ENCODE assay signal across 1 cellular context in the genomic region with DNA sequence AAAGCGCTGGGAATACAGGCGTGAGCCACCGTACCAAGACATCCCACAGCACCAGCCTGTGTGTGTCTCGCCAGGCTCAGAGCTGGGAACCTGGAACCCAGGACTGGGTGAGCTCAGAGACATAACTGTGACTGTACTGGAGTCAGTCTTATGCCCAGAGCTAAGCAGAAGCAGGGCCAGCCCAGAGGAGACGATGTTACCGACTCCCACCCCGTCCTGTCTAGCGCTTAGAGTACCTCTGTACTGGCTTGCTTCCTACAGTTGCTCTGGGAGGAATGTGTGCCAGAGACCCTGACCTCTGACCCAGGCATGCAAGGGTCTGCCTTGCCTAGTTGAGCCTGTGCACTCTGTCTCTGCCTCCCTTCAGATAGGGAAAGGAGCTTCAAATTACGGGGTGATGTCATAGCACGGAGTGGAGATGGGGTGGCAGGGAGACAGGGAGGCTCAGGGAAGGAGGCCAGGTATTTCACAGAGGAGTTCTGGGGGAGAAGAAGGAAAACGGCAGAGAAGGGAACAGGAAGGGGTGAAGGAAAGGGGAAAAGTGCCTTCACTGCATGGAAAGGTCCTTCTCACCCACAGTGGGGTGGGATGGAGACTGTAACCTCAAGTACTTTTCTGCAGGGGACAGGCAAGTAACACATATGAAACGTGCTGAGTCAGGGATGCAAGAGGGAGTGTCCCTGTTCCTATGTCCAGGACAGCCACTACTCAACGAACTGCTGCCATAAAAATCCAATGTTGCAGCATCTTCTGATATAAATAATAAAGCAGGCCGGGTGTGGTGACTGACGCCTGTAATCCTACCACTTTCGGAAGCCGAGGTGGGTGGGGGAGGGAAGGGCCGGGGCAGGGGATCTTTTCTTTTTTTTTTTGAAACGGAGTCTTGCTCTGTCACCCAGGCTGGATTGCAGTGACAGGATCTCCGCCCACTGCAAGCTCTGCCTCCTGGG.
TF ChIP-seq lines count a peak whose summit lies in the region.

No MANE protein-coding gene starts in this region.

TF ChIP-seq in liver, 16 proteins besides CTCF, POLR2A, EP300 and RAD21:
- TF ChIP-seq TAF1 (conservative IDR thresholded peaks at IDR 0.05), result no peak
- TF ChIP-seq GABPA (IDR thresholded peaks at IDR 0.05 in 1 of 2, conservative IDR thresholded peaks at IDR 0.05 in 1 of 2), result no peak
- no peak for TF ChIP-seq SP1 (IDR thresholded peaks at IDR 0.05)
- no peak for TF ChIP-seq FOXA2 (IDR thresholded peaks at IDR 0.05)
- no peak for TF ChIP-seq NR2F2 (IDR thresholded peaks at IDR 0.05)
- TF ChIP-seq YY1 (IDR thresholded peaks at IDR 0.05), result peak; percentile 11
- TF ChIP-seq, protein P1, sequence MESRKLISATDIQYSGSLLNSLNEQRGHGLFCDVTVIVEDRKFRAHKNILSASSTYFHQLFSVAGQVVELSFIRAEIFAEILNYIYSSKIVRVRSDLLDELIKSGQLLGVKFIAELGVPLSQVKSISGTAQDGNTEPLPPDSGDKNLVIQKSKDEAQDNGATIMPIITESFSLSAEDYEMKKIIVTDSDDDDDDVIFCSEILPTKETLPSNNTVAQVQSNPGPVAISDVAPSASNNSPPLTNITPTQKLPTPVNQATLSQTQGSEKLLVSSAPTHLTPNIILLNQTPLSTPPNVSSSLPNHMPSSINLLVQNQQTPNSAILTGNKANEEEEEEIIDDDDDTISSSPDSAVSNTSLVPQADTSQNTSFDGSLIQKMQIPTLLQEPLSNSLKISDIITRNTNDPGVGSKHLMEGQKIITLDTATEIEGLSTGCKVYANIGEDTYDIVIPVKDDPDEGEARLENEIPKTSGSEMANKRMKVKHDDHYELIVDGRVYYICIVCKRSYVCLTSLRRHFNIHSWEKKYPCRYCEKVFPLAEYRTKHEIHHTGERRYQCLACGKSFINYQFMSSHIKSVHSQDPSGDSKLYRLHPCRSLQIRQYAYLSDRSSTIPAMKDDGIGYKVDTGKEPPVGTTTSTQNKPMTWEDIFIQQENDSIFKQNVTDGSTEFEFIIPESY (IDR thresholded peaks at IDR 0.05), result no peak
- no peak for TF ChIP-seq RXRA (IDR thresholded peaks at IDR 0.05)
- TF ChIP-seq, protein P2, sequence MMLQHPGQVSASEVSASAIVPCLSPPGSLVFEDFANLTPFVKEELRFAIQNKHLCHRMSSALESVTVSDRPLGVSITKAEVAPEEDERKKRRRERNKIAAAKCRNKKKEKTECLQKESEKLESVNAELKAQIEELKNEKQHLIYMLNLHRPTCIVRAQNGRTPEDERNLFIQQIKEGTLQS (IDR thresholded peaks at IDR 0.05), result no peak
- TF ChIP-seq HNF4A (conservative IDR thresholded peaks at IDR 0.05), result peak in 1 of 2 donors; percentile 15
- TF ChIP-seq, protein P3, sequence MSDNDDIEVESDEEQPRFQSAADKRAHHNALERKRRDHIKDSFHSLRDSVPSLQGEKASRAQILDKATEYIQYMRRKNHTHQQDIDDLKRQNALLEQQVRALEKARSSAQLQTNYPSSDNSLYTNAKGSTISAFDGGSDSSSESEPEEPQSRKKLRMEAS (IDR thresholded peaks at IDR 0.05), result no peak
- no peak for TF ChIP-seq JUND (IDR thresholded peaks at IDR 0.05)
- TF ChIP-seq FOXA1 (IDR thresholded peaks at IDR 0.05), result no peak
